ENCODE assay signal across 8 cellular contexts in the genomic region with DNA sequence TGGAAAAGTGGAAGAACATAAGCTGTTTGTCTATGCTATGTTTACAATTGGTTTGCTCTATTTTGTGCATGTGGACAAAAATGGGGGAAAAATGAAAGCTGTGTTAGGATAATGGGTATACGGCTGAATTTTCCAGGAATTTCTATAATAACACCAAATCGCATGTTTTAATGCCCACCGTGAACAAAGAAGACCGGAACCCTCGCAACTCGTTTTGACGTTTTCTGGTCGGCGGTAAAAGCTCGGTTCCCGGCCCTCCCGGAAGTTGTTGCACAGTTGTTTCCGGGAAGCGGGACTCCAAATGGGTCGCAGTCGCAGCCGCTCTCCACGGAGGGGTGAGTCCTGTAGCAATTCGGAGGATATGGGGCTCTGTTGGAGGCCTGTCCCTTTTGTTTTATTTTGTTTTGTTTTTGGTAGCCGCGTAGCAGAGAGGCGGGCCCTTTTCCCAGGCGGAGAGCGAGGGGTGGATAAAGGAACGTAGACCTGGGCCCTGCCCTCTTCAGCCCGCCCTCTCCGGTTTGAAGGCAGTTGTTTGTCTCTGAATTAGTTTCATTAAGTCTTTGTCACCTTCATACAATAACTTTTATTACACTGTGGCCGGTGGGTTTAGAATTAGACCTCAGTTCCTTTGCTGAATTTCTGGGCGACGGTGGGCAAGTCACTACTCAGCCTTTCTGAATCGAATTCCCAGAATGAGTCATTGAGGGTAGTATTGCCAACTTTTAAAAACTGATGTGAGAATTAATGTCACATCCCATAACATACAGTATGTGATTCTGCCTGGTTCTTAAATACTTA. TPM values are rescaled to one million over a fixed set of nuclear protein-coding genes. Genes with fewer than 3 reads are reported as not detected.
DNase-seq lines count a peak whose midpoint lies in the region; ATAC-seq and TF ChIP-seq lines count a peak whose summit lies in the region.

Gene SNRNP27 (plus strand): TSS at position 273 of the 798 bp plus-strand sequence. CDS start 29 bp downstream, at position 302.

- peaks cover 2% of the 10 kb centered on the region for H3K4me1 ChIP-seq in fibroblast of lung (ENCODE audit: control insufficient read depth, extremely low read depth, insufficient read depth, low read length)

- peak; percentile 79 for TF ChIP-seq POLR2A in Raji (IDR thresholded peaks at IDR 0.05; ENCODE audit: insufficient read depth, low read depth, low read length)

- H3K36me3 ChIP-seq in KOPT-K1 (ENCODE audit: insufficient read depth, low read length) (peaks cover 40% of the 10 kb centered on the region), fibroblast of lung (ENCODE audit: control insufficient read depth, insufficient read depth, low read length) (no peaks in the 10 kb centered on the region)

- peak within 1 kb of the TSS; percentile 88 for H2AFZ ChIP-seq in fibroblast of lung (ENCODE audit: low read length)

- DNase-seq in CD14-positive monocyte (ENCODE audit: low spot score): peak; percentile 61
- peak; percentile 77 to 88 for DNase-seq in fibroblast of lung (ENCODE audit: low read depth in 2 of 2)
- DNase-seq in naive B cell: peak; percentile 71

- no peaks in the 10 kb centered on the region for H3K27me3 ChIP-seq in fibroblast of lung (ENCODE audit: control insufficient read depth, insufficient read depth, low read length)

- H3K9me3 ChIP-seq in KOPT-K1 (ENCODE audit: insufficient read depth, low read length, poor library complexity, severe bottlenecking): no peaks in the 10 kb centered on the region
- no peaks in the 10 kb centered on the region for H3K9me3 ChIP-seq in fibroblast of lung (ENCODE audit: control insufficient read depth, insufficient read depth, low read depth, low read length)

- intact Hi-C loops in CD14-positive monocyte (cut with micrococcal nuclease): no loop called here

- H4K20me1 ChIP-seq in fibroblast of lung (ENCODE audit: control insufficient read depth, extremely low read depth, insufficient read depth, low read length): no peaks in the 10 kb centered on the region

- H3K9me3 Mint-ChIP-seq in CD14-positive monocyte: no peaks in the 10 kb centered on the region
- H3K9me3 Mint-ChIP-seq in activated T-helper 17 cell treated with anti-CD3 and anti-CD28 coated beads, Interleukin-2, amount 50 U/mL, for 72 hours: no peaks in the 10 kb centered on the region
- peaks cover 0 to 5% (median 1%) of the 10 kb centered on the region in 7 donors for H3K9me3 Mint-ChIP-seq in naive B cell
- no peaks in the 10 kb centered on the region for H3K9me3 Mint-ChIP-seq in stimulated activated memory B cell treated with anti-CD40 and anti-IgM and Interleukin-4, amounts not matched to agents 10 μg/mL and 1 μg/mL and 100 μg/mL, for 72 hours

- H3K4me3 ChIP-seq in fibroblast of lung (replicated peaks in 1 of 4; ENCODE audit: control extremely low read depth in 1 of 4, insufficient read depth in 1 of 4, low read depth in 3 of 4, low read length in 4 of 4): peak within 1 kb of the TSS; percentile 63 to 100 (median 80)

- H3K27ac ChIP-seq in KOPT-K1 (ENCODE audit: low read depth, low read length, poor library complexity, severe bottlenecking): peak within 1 kb of the TSS; percentile 67
- peak within 1 kb of the TSS; percentile 74 for H3K27ac ChIP-seq in fibroblast of lung (ENCODE audit: insufficient read depth, low read length)

- H3K36me3 Mint-ChIP-seq in CD14-positive monocyte (peaks cover 30 to 37% of the 10 kb centered on the region in 2 donors), naive B cell (peaks cover 9 to 21% of the 10 kb centered on the region in 2 donors)
- peaks cover 51% of the 10 kb centered on the region for H3K36me3 Mint-ChIP-seq in activated T-helper 17 cell treated with anti-CD3 and anti-CD28 coated beads, Interleukin-2, amount 50 U/mL, for 72 hours (ENCODE audit: low read depth)
- H3K36me3 Mint-ChIP-seq in stimulated activated memory B cell treated with anti-CD40 and anti-IgM and Interleukin-4, amounts not matched to agents 10 μg/mL and 1 μg/mL and 100 μg/mL, for 72 hours: peaks cover 24% of the 10 kb centered on the region

- peaks cover 16% of the 10 kb centered on the region for H3K79me2 ChIP-seq in fibroblast of lung (ENCODE audit: control insufficient read depth, insufficient read depth, low read length)

- H3K27ac Mint-ChIP-seq in CD14-positive monocyte (peak within 1 kb of the TSS; percentile 87 to 99 (median 95)), naive B cell (peak within 1 kb of the TSS; percentile 97 to 100 (median 99))
- peak within 1 kb of the TSS; percentile 99 for H3K27ac Mint-ChIP-seq in activated T-helper 17 cell treated with anti-CD3 and anti-CD28 coated beads, Interleukin-2, amount 50 U/mL, for 72 hours
- H3K27ac Mint-ChIP-seq in stimulated activated memory B cell treated with anti-CD40 and anti-IgM and Interleukin-4, amounts not matched to agents 10 μg/mL and 1 μg/mL and 100 μg/mL, for 72 hours: peak within 1 kb of the TSS; percentile 99

- no peaks in the 10 kb centered on the region for H3K27me3 Mint-ChIP-seq in CD14-positive monocyte (ENCODE audit: low read depth in 3 of 3)
- no peaks in the 10 kb centered on the region for H3K27me3 Mint-ChIP-seq in activated T-helper 17 cell treated with anti-CD3 and anti-CD28 coated beads, Interleukin-2, amount 50 U/mL, for 72 hours
- H3K27me3 Mint-ChIP-seq in naive B cell: no peaks in the 10 kb centered on the region
- H3K27me3 Mint-ChIP-seq in stimulated activated memory B cell treated with anti-CD40 and anti-IgM and Interleukin-4, amounts not matched to agents 10 μg/mL and 1 μg/mL and 100 μg/mL, for 72 hours: no peaks in the 10 kb centered on the region

- TF ChIP-seq CTCF in CD14-positive monocyte (IDR thresholded peaks at IDR 0.05) (no peak), fibroblast of lung (conservative IDR thresholded peaks at IDR 0.05 in 1 of 2, IDR thresholded peaks at IDR 0.05 in 1 of 2; ENCODE audit: low read depth in 1 of 2, low read length in 2 of 2) (no peak)

- ATAC-seq in GM19463 (IDR thresholded peaks at IDR 0.05; ENCODE audit: unreplicated experiment) (peak; percentile 80), naive B cell (ENCODE audit: low read depth in 2 of 2) (peak; percentile 92 to 94)
- peak; percentile 89 for ATAC-seq in activated T-helper 17 cell treated with anti-CD3 and anti-CD28 coated beads, Interleukin-2, amount 50 U/mL, for 72 hours (replicated peaks)
- ATAC-seq in stimulated activated memory B cell treated with anti-CD40 and anti-IgM and Interleukin-4, amounts not matched to agents 10 μg/mL and 1 μg/mL and 100 μg/mL, for 72 hours: peak; percentile 88

- peak within 1 kb of the TSS; percentile 84 for H3K9ac ChIP-seq in fibroblast of lung (ENCODE audit: insufficient read depth, low read length)

- peak within 1 kb of the TSS; percentile 80 for H3K4me2 ChIP-seq in fibroblast of lung (ENCODE audit: extremely low read depth, insufficient read depth, low read length)

- H3K4me3 Mint-ChIP-seq in CD14-positive monocyte (peak within 1 kb of the TSS; percentile 99 to 100), naive B cell (peak within 1 kb of the TSS; percentile 99 to 100 (median 100))
- H3K4me3 Mint-ChIP-seq in activated T-helper 17 cell treated with anti-CD3 and anti-CD28 coated beads, Interleukin-2, amount 50 U/mL, for 72 hours: peak within 1 kb of the TSS; percentile 98
- peak within 1 kb of the TSS; percentile 100 for H3K4me3 Mint-ChIP-seq in stimulated activated memory B cell treated with anti-CD40 and anti-IgM and Interleukin-4, amounts not matched to agents 10 μg/mL and 1 μg/mL and 100 μg/mL, for 72 hours

- H3K4me1 Mint-ChIP-seq in CD14-positive monocyte: peaks cover 22% of the 10 kb centered on the region
- peaks cover 14% of the 10 kb centered on the region for H3K4me1 Mint-ChIP-seq in activated T-helper 17 cell treated with anti-CD3 and anti-CD28 coated beads, Interleukin-2, amount 50 U/mL, for 72 hours
- H3K4me1 Mint-ChIP-seq in naive B cell: peaks cover 13 to 36% (median 34%) of the 10 kb centered on the region in 3 donors
- peaks cover 36% of the 10 kb centered on the region for H3K4me1 Mint-ChIP-seq in stimulated activated memory B cell treated with anti-CD40 and anti-IgM and Interleukin-4, amounts not matched to agents 10 μg/mL and 1 μg/mL and 100 μg/mL, for 72 hours

RNA-seq across cellular contexts. Expression of gene SNRNP27, which starts in this region (rescaled TPM):
- polyA plus RNA-seq in CD14-positive monocyte (10 to 100 TPM; 47.4 to 54.8 TPM), fibroblast of lung (62.9 and 64.8 TPM in 2 replicates), naive B cell (ENCODE audit: low read depth in 6 of 6) (100 to 1,000 TPM in 1 of 6 donors, 10 to 100 TPM in 5; 75.4 to 103 (median 90.1) TPM)
- total RNA-seq in activated T-helper 17 cell treated with anti-CD3 and anti-CD28 coated beads, Interleukin-2, amount 50 U/mL, for 72 hours: 10 to 100 TPM; 54.9 to 60.1 TPM
- 33.9 and 38.8 TPM in 2 replicates for total RNA-seq in fibroblast of lung
- 45.5 and 45.9 TPM in 2 replicates for polyA plus RNA-seq in fibroblast of lung (2012)
- 0.31 and 1.0 TPM in 2 replicates for polyA minus RNA-seq in fibroblast of lung (ENCODE audit: low replicate concordance)

Comparison
In these comparisons a context has a peak if more than half of its experiments do, and no peak if none do; other contexts are left out.
1. Peak in every context shown above with its lines: DNase-seq, ATAC-seq, H3K4me3 ChIP-seq and H3K27ac ChIP-seq.